ENCODE assay signal across 8 cellular contexts in the genomic region with DNA sequence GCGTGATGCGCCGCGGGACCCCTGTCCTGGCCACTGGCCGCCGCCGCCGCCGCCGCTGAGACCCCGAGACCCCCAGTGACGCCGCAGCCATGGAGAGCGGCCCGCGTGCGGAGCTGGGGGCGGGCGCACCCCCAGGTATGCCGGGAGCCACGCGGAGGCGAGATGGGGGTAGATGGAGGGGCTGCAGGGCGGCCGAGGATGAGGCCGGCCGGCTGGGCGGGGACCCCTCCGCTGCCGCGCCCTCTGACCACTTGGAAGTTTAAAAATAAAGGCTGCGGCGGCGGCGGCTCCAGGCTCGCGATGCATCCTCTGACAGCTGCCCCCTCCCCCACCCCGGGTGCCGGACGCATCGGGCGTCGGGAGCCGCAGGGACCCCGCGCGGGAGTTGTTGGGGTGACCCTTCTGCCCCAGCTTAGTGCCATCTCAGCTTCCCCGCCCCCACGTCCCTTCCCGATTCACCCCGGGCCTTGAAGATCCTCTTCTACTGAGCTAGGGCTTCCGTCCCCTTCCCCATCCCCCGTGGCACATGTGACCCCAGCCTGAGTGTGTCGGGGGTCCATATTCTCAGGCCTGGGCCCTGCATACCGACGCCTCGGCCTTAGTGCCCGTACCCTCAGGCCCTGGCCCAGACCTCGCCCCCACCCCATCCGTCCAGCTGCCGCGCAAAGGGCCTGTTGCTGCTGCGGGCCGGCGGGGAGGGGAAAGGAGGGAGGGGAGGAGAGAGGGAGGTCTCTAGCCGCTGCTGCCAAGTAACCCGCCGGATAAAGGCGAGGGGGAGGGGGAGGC. TPM values are rescaled to one million over a fixed set of nuclear protein-coding genes. Genes with fewer than 3 reads are reported as not detected.
DNase-seq lines count a peak whose midpoint lies in the region; ATAC-seq lines count a peak whose summit lies in the region.

No MANE protein-coding gene starts in this region.

- H3K4me1 Mint-ChIP-seq in IgD-negative memory B cell = peaks cover 41 to 51% (median 44%) of the 10 kb centered on the region in 3 donors

- peak overlapping the region; percentile 89 for H3K27ac ChIP-seq in SK-N-MC

- H3K4me3 Mint-ChIP-seq in IgD-negative memory B cell = peak overlapping the region; percentile 83 to 96 (median 90)

- intact Hi-C loops in left cardiac atrium (cut with DNase I) = loop anchor here in 1 of 2 donors (10.0 kb wide), 1 partner anchor 128 kb away; no protein-coding TSS in a partner anchor

- peak overlapping the region; percentile 98 for H3K4me3 ChIP-seq in SK-N-MC
- peak overlapping the region; percentile 94 for H3K4me3 ChIP-seq in adipocyte (ENCODE audit: low read length)

- peak; percentile 50 to 66 for ATAC-seq in left cardiac atrium

- H3K9ac ChIP-seq in SK-N-MC (ENCODE audit: insufficient read length) (peak overlapping the region; percentile 88), adipocyte (ENCODE audit: low read length) (peak overlapping the region; percentile 99)

- no peaks in the 10 kb centered on the region for H3K27me3 ChIP-seq in adipocyte (replicated peaks; ENCODE audit: control insufficient read depth, insufficient read depth, low read length)

- H3K9me3 ChIP-seq in SK-N-MC (ENCODE audit: low read depth, low read length) (no peaks in the 10 kb centered on the region), adipocyte (ENCODE audit: control insufficient read depth, low read length) (no peaks in the 10 kb centered on the region)

- peaks cover 51% of the 10 kb centered on the region for H3K4me1 ChIP-seq in adipocyte (ENCODE audit: control insufficient read depth, insufficient read depth, low read length)

- H3K36me3 ChIP-seq in SK-N-MC (ENCODE audit: insufficient read depth, low read length) (peaks cover 12% of the 10 kb centered on the region; the same call in 1 of the 2 replicates), adipocyte (ENCODE audit: control insufficient read depth, insufficient read depth, low read length, severe bottlenecking) (peaks cover 5% of the 10 kb centered on the region)

- no peaks in the 10 kb centered on the region for H3K27me3 Mint-ChIP-seq in IgD-negative memory B cell

- peak overlapping the region; percentile 16 to 95 (median 89) for H3K27ac Mint-ChIP-seq in IgD-negative memory B cell

- DNase-seq in NOMO-1 (lab: John Stamatoyannopoulos, UW; ENCODE audit: unreplicated experiment in 2 of 2) = peak; percentile 35 to 48
- no peak for DNase-seq in NOMO-1 treated with dmso at 0.1 percent for 144 hours (lab: John Stamatoyannopoulos, UW; ENCODE audit: unreplicated experiment)
- DNase-seq in SK-N-MC (ENCODE audit: low read depth, low spot score) = no peak
- peak; percentile 81 for DNase-seq in adipocyte (ENCODE audit: low read depth)
- DNase-seq in left cardiac atrium = peak; percentile 78
- peak; percentile 82 for DNase-seq in pons (ENCODE audit: low spot score)
- no peak for DNase-seq in middle frontal gyrus (ENCODE audit: extremely low spot score, low spot score)

- no peaks in the 10 kb centered on the region for H3K9me3 Mint-ChIP-seq in IgD-negative memory B cell

- H3K36me3 Mint-ChIP-seq in IgD-negative memory B cell = no peaks in the 10 kb centered on the region

RNA-seq across cellular contexts. Expression of gene MAP7D1, which starts 0.6 kb away (rescaled TPM):
- 11.4 TPM for polyA plus RNA-seq in IgD-negative memory B cell
- 100 to 1,000 TPM; 251 to 270 TPM for total RNA-seq in left cardiac atrium

RNA-seq across cellular contexts. Expression of gene TRAPPC3, which starts 7.2 kb away (rescaled TPM):
- 101 TPM for polyA plus RNA-seq in IgD-negative memory B cell
- 10 to 100 TPM; 53.3 to 64.2 TPM for total RNA-seq in left cardiac atrium

RNA-seq across cellular contexts. Expression of gene COL8A2, which starts 31.5 kb away (rescaled TPM):
- polyA plus RNA-seq in IgD-negative memory B cell = not detected
- total RNA-seq in left cardiac atrium = 1 to 10 TPM; 3.8 to 4.2 TPM

Comparison
In these comparisons a context has a peak if more than half of its experiments do, and no peak if none do; other contexts are left out.
1. DNase-seq: peak in NOMO-1 (2 of 2), adipocyte (single experiment), left cardiac atrium (single experiment) and pons (single experiment); none in NOMO-1 treated with dmso at 0.1 percent for 144 hours (single experiment), SK-N-MC (single experiment) and middle frontal gyrus (single experiment).